In genomic region chr22:19287076-19287724, GRCh38 we compare ENCODE assay signal across 12 cellular contexts. TPM values are rescaled to one million over a fixed set of nuclear protein-coding genes. Genes with fewer than 3 reads are reported as not detected.
DNase-seq lines count a peak whose midpoint lies in the region; ATAC-seq, FAIRE-seq and TF ChIP-seq lines count a peak whose summit lies in the region.
"Had no signal": no experiment of that assay in that cellular context is flagged by ENCODE, and none has a peak within 500 bp of the region (broad histone marks: within the 10 kb centered on the region; RNA-seq: fewer than 3 reads in every experiment).

No MANE protein-coding gene starts in this region.

- CTCF ChIA-PET in HepG2 (lab: Yijun Ruan, JAX; ENCODE audit: low intra/inter-chr PET ratio, low total read pairs) = no interaction called here

- no peak for TF ChIP-seq EP300 in HepG2 (IDR thresholded peaks at IDR 0.05; ENCODE audit: low read depth in 2 of 2, low read length in 2 of 2)
- TF ChIP-seq EP300 in HepG2 (CRISPR knock-in tag; IDR thresholded peaks at IDR 0.05; ENCODE audit: borderline replicate concordance) = no peak

- TF ChIP-seq RAD21 in HepG2 (CRISPR knock-in tag; IDR thresholded peaks at IDR 0.05) = no peak

- 91% methylated on average over 6 of the region's 6 CpGs for WGBS in HepG2 (ENCODE audit: low lambda C conversion rate)
- 78% methylated on average over 6 of the region's 6 CpGs for WGBS in right lobe of liver (ENCODE audit: insufficient coverage, low coverage, low lambda C conversion rate, missing lambda C conversion rate)

- no peaks in the 10 kb centered on the region; a peak in 2 of 5 replicates for H3K36me3 ChIP-seq in HepG2 (replicated peaks in 1 of 2; ENCODE audit: control insufficient read depth in 1 of 2, insufficient read depth in 2 of 2, low read length in 2 of 2)
- H3K36me3 ChIP-seq in right lobe of liver = no peaks in the 10 kb centered on the region

- no TSS peak for BruUV-seq in HepG2 (replicated peaks; lab: Mats Ljungman, UMichigan)

- H4K20me1 ChIP-seq in HepG2 (ENCODE audit: insufficient read depth, low read length) = no peaks in the 10 kb centered on the region; the same call in 1 of the 2 replicates

- no peak overlapping the region for H2AFZ ChIP-seq in HepG2 (ENCODE audit: low read length)

- H3K9me3 ChIP-seq in HepG2 (ENCODE audit: low read length) = no peaks in the 10 kb centered on the region
- H3K9me3 ChIP-seq in right lobe of liver = no peaks in the 10 kb centered on the region

- intact Hi-C loops in HepG2 (cut with micrococcal nuclease; ENCODE audit: unreplicated experiment) (no loop called here), right lobe of liver (cut with DNase I) (loop anchor here in 1 of 2 donors (5.0 kb wide), 1 partner anchor 110 kb away; the partner anchor contains the start of gene SLC25A1)

- TF ChIP-seq POLR2A in HepG2 (IDR thresholded peaks at IDR 0.05; ENCODE audit: insufficient read depth in 1 of 2, low read depth in 2 of 2, low read length in 2 of 2) = no peak
- no peak for TF ChIP-seq POLR2A in right lobe of liver (IDR thresholded peaks at IDR 0.05)

- POLR2A ChIA-PET in HepG2 (lab: Yijun Ruan, JAX) = no interaction called here

- no peak overlapping the region for H3K9ac ChIP-seq in HepG2 (ENCODE audit: insufficient read depth, low read depth, low read length)
- H3K9ac ChIP-seq: KMS-11 had no signal

- no peak overlapping the region for H3K27ac ChIP-seq in HepG2 (ENCODE audit: extremely low read length, insufficient read depth, low read length)
- no peak overlapping the region for H3K27ac ChIP-seq in right lobe of liver
- H3K27ac ChIP-seq: KMS-11, SK-N-MC had no signal

- TF ChIP-seq CTCF in HepG2 (CRISPR knock-in tag; IDR thresholded peaks at IDR 0.05) (no peak), right lobe of liver (IDR thresholded peaks at IDR 0.05) (no peak), fibroblast of mammary gland (conservative IDR thresholded peaks at IDR 0.05; ENCODE audit: control insufficient read depth, insufficient read depth, low read depth, low read length) (no peak)

- DNase-seq in HepG2 (ENCODE audit: low spot score) (no peak), right lobe of liver (no peak), NCI-H748 (lab: John Stamatoyannopoulos, UW; ENCODE audit: unreplicated experiment) (peak; percentile 88), fibroblast of mammary gland (ENCODE audit: low read depth) (peak; percentile 54), urothelium cell line (ENCODE audit: low spot score) (peak; percentile 87), ecto neural progenitor cell (ENCODE audit: low spot score) (no peak), iPS-NIHi7 (ENCODE audit: extremely low spot score) (no peak)

- no peaks in the 10 kb centered on the region for H3K79me2 ChIP-seq in HepG2 (ENCODE audit: insufficient read depth, low read length)

- in situ Hi-C loops in HepG2 (cut with HindIII; ENCODE audit: extremely low pct_ligation_motif_present, low pct_unique_long_range_greater_than_20kb) = no loop called here

- peaks cover 17% of the 10 kb centered on the region for H3K4me1 ChIP-seq in HepG2 (ENCODE audit: insufficient read depth, low read length)
- no peaks in the 10 kb centered on the region for H3K4me1 ChIP-seq in right lobe of liver

- ATAC-seq in HepG2 = no peak
- no peak for ATAC-seq in right lobe of liver
- no peak for ATAC-seq in HG02885 (IDR thresholded peaks at IDR 0.05; ENCODE audit: poor library complexity, unreplicated experiment)
- ATAC-seq: stimulated activated effector memory CD8-positive, alpha-beta T cell treated with anti-CD3 and anti-CD28 coated beads, Interleukin-12 subunit alpha, Interleukin-12 subunit beta, amount 100 ng/mL, for 72 hours had no signal

- no peak for FAIRE-seq in HepG2 (lab: Jason Lieb, UNC)
- FAIRE-seq in urothelium cell line (lab: Jason Lieb, UNC) = peak; percentile 90

- H3K27me3 ChIP-seq in HepG2 (ENCODE audit: control insufficient read depth in 1 of 2, insufficient read depth in 2 of 2, low read length in 2 of 2) (no peaks in the 10 kb centered on the region; a peak in 1 of 5 replicates), right lobe of liver (no peaks in the 10 kb centered on the region)

- no peak overlapping the region for H3K4me2 ChIP-seq in HepG2 (ENCODE audit: low read depth, low read length)
- H3K4me2 ChIP-seq: KMS-11 had no signal

- H3K4me3 ChIP-seq in HepG2 (replicated peaks in 1 of 3; ENCODE audit: insufficient read depth in 1 of 3, low read depth in 2 of 3, low read length in 3 of 3) = no peak overlapping the region
- no peak overlapping the region for H3K4me3 ChIP-seq in right lobe of liver
- no peak overlapping the region for H3K4me3 ChIP-seq in fibroblast of mammary gland (ENCODE audit: control insufficient read depth, low read depth, low read length)
- H3K4me3 ChIP-seq: coronary artery, SK-N-MC had no signal

TF ChIP-seq in HepG2, 621 proteins besides CTCF, POLR2A, EP300 and RAD21:
- TF ChIP-seq MNT (IDR thresholded peaks at IDR 0.05) (peak; percentile 48), ETV5 (CRISPR knock-in tag; IDR thresholded peaks at IDR 0.05; ENCODE audit: borderline replicate concordance) (no peak)

RNA-seq across cellular contexts. Expression of gene CLTCL1, which starts 4.3 kb away (rescaled TPM):
- 7.1 and 8.1 TPM in 2 replicates for total RNA-seq in HepG2 (2016; rRNA removed; fragmentation: Illumina TruSeq; extraction: Trizol)
- total RNA-seq in HepG2 (2016; cell fraction: cytosol; rRNA removed; fragmentation: Illumina TruSeq; extraction: Trizol; ENCODE audit: low read depth) = 3.7 and 4.0 TPM in 2 replicates
- 6.0 and 8.1 TPM in 2 replicates for total RNA-seq in HepG2 (2016; cell fraction: insoluble cytoplasmic fraction; rRNA removed; fragmentation: Illumina TruSeq; extraction: Trizol)
- total RNA-seq in HepG2 (2016; cell fraction: membrane; rRNA removed; fragmentation: Illumina TruSeq; extraction: Trizol) = 3.6 and 3.8 TPM in 2 replicates
- total RNA-seq in HepG2 (2016; cell fraction: nucleus; rRNA removed; fragmentation: Illumina TruSeq; extraction: Trizol) = 11.6 and 12.0 TPM in 2 replicates
- 10.9 and 13.5 TPM in 2 replicates for polyA plus RNA-seq in HepG2 (2011; rRNA removed)
- polyA plus RNA-seq in HepG2 (2011; cell fraction: cytosol; rRNA removed) = 7.2 and 8.1 TPM in 2 replicates
- 25.5 and 30.8 TPM in 2 replicates for polyA plus RNA-seq in HepG2 (2011; cell fraction: nucleus; rRNA removed)
- 3.0 and 5.3 TPM in 2 replicates for polyA plus RNA-seq in HepG2 (2012)
- polyA plus RNA-seq in HepG2 (2016; cell fraction: cytosol; fragmentation: Illumina TruSeq; extraction: Trizol; ENCODE audit: low read depth) = 0.87 and 1.2 TPM in 2 replicates
- polyA plus RNA-seq in HepG2 (2016; cell fraction: insoluble cytoplasmic fraction; fragmentation: Illumina TruSeq; extraction: Trizol; ENCODE audit: low read depth) = 4.8 and 5.4 TPM in 2 replicates
- polyA plus RNA-seq in HepG2 (2016; cell fraction: membrane; fragmentation: Illumina TruSeq; extraction: Trizol; ENCODE audit: low read depth) = 1.8 and 2.4 TPM in 2 replicates
- 19.5 and 23.8 TPM in 2 replicates for polyA plus RNA-seq in HepG2 (2016; cell fraction: nucleus; fragmentation: Illumina TruSeq; extraction: Trizol; ENCODE audit: insufficient read depth, low read depth)
- 19.6 and 28.2 TPM in 2 replicates for polyA minus RNA-seq in HepG2 (2011; rRNA and poly(A)+ RNA removed; ENCODE audit: low replicate concordance)
- polyA minus RNA-seq in HepG2 (2011; cell fraction: cytosol; rRNA and poly(A)+ RNA removed) = 4.6 and 8.8 TPM in 2 replicates
- polyA minus RNA-seq in HepG2 (2011; cell fraction: nucleus; rRNA and poly(A)+ RNA removed) = 14.7 and 18.9 TPM in 2 replicates
- total RNA-seq in right lobe of liver = 1 to 10 TPM; 3.5 to 6.6 (median 5.7) TPM

Comparison
In these comparisons a context has a peak if more than half of its experiments do, and no peak if none do; other contexts are left out.
1. DNase-seq: peak in NCI-H748 (single experiment), fibroblast of mammary gland (single experiment) and urothelium cell line (single experiment); none in HepG2 (single experiment), right lobe of liver (0 of 3), ecto neural progenitor cell (single experiment) and iPS-NIHi7 (single experiment).